ENCODE assay signal across 23 cellular contexts in genomic region chr6:157524735-157525134, GRCh38.
A peak's percentile ranks its signal among the peaks of the same experiment; 100 is the strongest.
DNase-seq lines count a peak whose midpoint lies in the region; ATAC-seq, FAIRE-seq and TF ChIP-seq lines count a peak whose summit lies in the region.
"Had no signal": no experiment of that assay in that cellular context is flagged by ENCODE, and none has a peak within 500 bp of the region (broad histone marks: within the 10 kb centered on the region; RNA-seq: fewer than 3 reads in every experiment).

No MANE protein-coding gene starts in this region.

- no peak overlapping the region for H2AFZ ChIP-seq in HepG2 (ENCODE audit: low read length)
- no peak overlapping the region for H2AFZ ChIP-seq in endothelial cell of umbilical vein (ENCODE audit: low read depth, low read length)

- H4K20me1 ChIP-seq in HepG2 (ENCODE audit: insufficient read depth, low read length) (no peaks in the 10 kb centered on the region), endothelial cell of umbilical vein (replicated peaks; ENCODE audit: control insufficient read depth, extremely low read depth, insufficient read depth, low read length) (no peaks in the 10 kb centered on the region)

- TF ChIP-seq CTCF in HepG2 (CRISPR knock-in tag; IDR thresholded peaks at IDR 0.05) (no peak), right lobe of liver (IDR thresholded peaks at IDR 0.05) (no peak), WTC11 (IDR thresholded peaks at IDR 0.05) (no peak), endothelial cell of umbilical vein (IDR thresholded peaks at IDR 0.05; ENCODE audit: extremely low read depth in 1 of 2, insufficient read depth in 1 of 2, low read depth in 1 of 2, low read length in 2 of 2) (no peak), osteocyte (IDR thresholded peaks at IDR 0.05) (no peak)

- intact Hi-C loops in HepG2 (cut with micrococcal nuclease; ENCODE audit: unreplicated experiment) = no loop called here
- intact Hi-C loops in right lobe of liver (cut with DNase I) = no loop called here
- intact Hi-C loops in endothelial cell of umbilical vein (cut with micrococcal nuclease) = no loop called here

- no peak for ATAC-seq in HepG2
- ATAC-seq in right lobe of liver = no peak
- ATAC-seq in WTC11 = no peak
- no peak for ATAC-seq in GM21786 (IDR thresholded peaks at IDR 0.05; ENCODE audit: unreplicated experiment)
- ATAC-seq: A549 had no signal

- no peak for TF ChIP-seq EP300 in HepG2 (IDR thresholded peaks at IDR 0.05; ENCODE audit: low read depth in 2 of 2, low read length in 2 of 2)
- no peak for TF ChIP-seq EP300 in HepG2 (CRISPR knock-in tag; IDR thresholded peaks at IDR 0.05; ENCODE audit: borderline replicate concordance)

- in situ Hi-C loops in HepG2 (cut with HindIII; ENCODE audit: extremely low pct_ligation_motif_present, low pct_unique_long_range_greater_than_20kb) = no loop called here

- peaks cover 10% of the 10 kb centered on the region; the same call in 1 of the 2 replicates for H3K9me3 Mint-ChIP-seq in WTC11
- no peaks in the 10 kb centered on the region for H3K9me3 Mint-ChIP-seq in osteocyte (ENCODE audit: unreplicated experiment)
- H3K9me3 Mint-ChIP-seq: CD4-positive, alpha-beta memory T cell; CD8-positive, alpha-beta memory T cell had no signal

- CTCF ChIA-PET in HepG2 (lab: Yijun Ruan, JAX; ENCODE audit: low intra/inter-chr PET ratio, low total read pairs) = no interaction called here
- CTCF ChIA-PET in WTC11 (lab: Charles Lee) = no interaction called here
- CTCF ChIA-PET in endothelial cell of umbilical vein (lab: Charles Lee) = no interaction called here

- FAIRE-seq in HepG2 (lab: Jason Lieb, UNC) = no peak
- peak; percentile 21 for FAIRE-seq in endothelial cell of umbilical vein (lab: Jason Lieb, UNC)
- FAIRE-seq: A549, G401.6, GM12891, GM19239 had no signal

- no peaks in the 10 kb centered on the region for H3K9me3 ChIP-seq in HepG2 (ENCODE audit: low read length)
- no peaks in the 10 kb centered on the region for H3K9me3 ChIP-seq in right lobe of liver
- no peaks in the 10 kb centered on the region for H3K9me3 ChIP-seq in endothelial cell of umbilical vein (replicated peaks; ENCODE audit: control insufficient read depth, insufficient read depth, low read length)
- H3K9me3 ChIP-seq: A549 had no signal

- no peaks in the 10 kb centered on the region for H3K27me3 ChIP-seq in HepG2 (ENCODE audit: control insufficient read depth in 1 of 2, insufficient read depth in 2 of 2, low read length in 2 of 2)
- H3K27me3 ChIP-seq in right lobe of liver = no peaks in the 10 kb centered on the region
- H3K27me3 ChIP-seq in endothelial cell of umbilical vein (ENCODE audit: control insufficient read depth in 2 of 2, insufficient read depth in 2 of 2, low read length in 2 of 2) = no peaks in the 10 kb centered on the region

- no TSS peak for BruUV-seq in HepG2 (replicated peaks; lab: Mats Ljungman, UMichigan)
- no TSS peak for BruUV-seq in endothelial cell of umbilical vein (replicated peaks; lab: Mats Ljungman, UMichigan)

- H3K27ac ChIP-seq in HepG2 (ENCODE audit: extremely low read length, insufficient read depth, low read length) (no peak overlapping the region), right lobe of liver (no peak overlapping the region), endothelial cell of umbilical vein (ENCODE audit: insufficient read depth, low read depth, low read length) (no peak overlapping the region)
- H3K27ac ChIP-seq: 22Rv1, A549 had no signal

- H3K4me3 ChIP-seq in HepG2 (replicated peaks in 1 of 3; ENCODE audit: insufficient read depth in 1 of 3, low read depth in 2 of 3, low read length in 3 of 3) = no peak overlapping the region
- H3K4me3 ChIP-seq in right lobe of liver = no peak overlapping the region
- no peak overlapping the region for H3K4me3 ChIP-seq in endothelial cell of umbilical vein (replicated peaks in 1 of 3; ENCODE audit: insufficient read depth in 1 of 3, low read depth in 1 of 3, low read length in 3 of 3)
- H3K4me3 ChIP-seq: A549 had no signal

- no peaks in the 10 kb centered on the region for H3K36me3 ChIP-seq in HepG2 (replicated peaks in 1 of 2; ENCODE audit: control insufficient read depth in 1 of 2, insufficient read depth in 2 of 2, low read length in 2 of 2)
- no peaks in the 10 kb centered on the region for H3K36me3 ChIP-seq in right lobe of liver
- H3K36me3 ChIP-seq in endothelial cell of umbilical vein (ENCODE audit: control insufficient read depth in 2 of 2, extremely low read depth in 1 of 2, insufficient read depth in 2 of 2, low read length in 2 of 2) = no peaks in the 10 kb centered on the region

- H3K27me3 Mint-ChIP-seq in WTC11 (ENCODE audit: low read depth) = peaks cover 4% of the 10 kb centered on the region; the same call in 1 of the 2 replicates
- no peaks in the 10 kb centered on the region for H3K27me3 Mint-ChIP-seq in osteocyte (ENCODE audit: unreplicated experiment)
- H3K27me3 Mint-ChIP-seq: B cell; CD4-positive, alpha-beta memory T cell had no signal

- H3K27ac Mint-ChIP-seq in WTC11 = no peak overlapping the region
- H3K27ac Mint-ChIP-seq in osteocyte (ENCODE audit: unreplicated experiment) = no peak overlapping the region
- H3K27ac Mint-ChIP-seq: B cell; CD4-positive, CD25-positive, alpha-beta regulatory T cell; CD8-positive, alpha-beta memory T cell had no signal

- WGBS in HepG2 (ENCODE audit: low lambda C conversion rate) = 94% methylated on average over 2 of the region's 2 CpGs
- WGBS in right lobe of liver (ENCODE audit: insufficient coverage, low coverage, low lambda C conversion rate, missing lambda C conversion rate) = 100% methylated on average over 1 of the region's 2 CpGs

- H3K36me3 Mint-ChIP-seq in WTC11 (peaks cover 3% of the 10 kb centered on the region; the same call in 1 of the 2 replicates), osteocyte (ENCODE audit: unreplicated experiment) (no peaks in the 10 kb centered on the region)
- H3K36me3 Mint-ChIP-seq: CD4-positive, CD25-positive, alpha-beta regulatory T cell; CD8-positive, alpha-beta memory T cell had no signal

- no peaks in the 10 kb centered on the region for H3K9me1 ChIP-seq in endothelial cell of umbilical vein (replicated peaks; ENCODE audit: control insufficient read depth, extremely low read depth, insufficient read depth, low read length)

- H3K4me3 Mint-ChIP-seq in WTC11 (no peak overlapping the region), osteocyte (ENCODE audit: unreplicated experiment) (no peak overlapping the region)
- H3K4me3 Mint-ChIP-seq: B cell; CD14-positive monocyte; CD4-positive, alpha-beta memory T cell; CD4-positive, CD25-positive, alpha-beta regulatory T cell; CD8-positive, alpha-beta memory T cell had no signal

- no peak for TF ChIP-seq RAD21 in HepG2 (CRISPR knock-in tag; IDR thresholded peaks at IDR 0.05)

- H3K4me1 Mint-ChIP-seq in WTC11 (peaks cover 19% of the 10 kb centered on the region), osteocyte (ENCODE audit: unreplicated experiment) (peaks cover 22% of the 10 kb centered on the region)

- no peak for DNase-seq in HepG2 (ENCODE audit: low spot score)
- DNase-seq in right lobe of liver = no peak
- DNase-seq in WTC11 (ENCODE audit: low spot score) = no peak
- DNase-seq in endothelial cell of umbilical vein (ENCODE audit: low read depth, low spot score) = no peak
- DNase-seq in osteocyte (ENCODE audit: extremely low spot score, unreplicated experiment) = peak; percentile 49
- DNase-seq in NCI-H187 (lab: John Stamatoyannopoulos, UW) = no peak
- no peak for DNase-seq in dermis blood vessel endothelial cell
- DNase-seq: AML-193; C1 segment of cervical spinal cord; CD4-positive, alpha-beta memory T cell; CD4-positive, CD25-positive, alpha-beta regulatory T cell; CD8-positive, alpha-beta memory T cell; COR-L47; DMS79 treated with DMSO at 0.1 percent for 48 hours; GF-D8 had no signal

- H3K4me1 ChIP-seq in HepG2 (ENCODE audit: insufficient read depth, low read length) = peaks cover 73% of the 10 kb centered on the region
- peaks cover 0 to 40% (median 16%) of the 10 kb centered on the region in 4 donors for H3K4me1 ChIP-seq in right lobe of liver
- H3K4me1 ChIP-seq in endothelial cell of umbilical vein (ENCODE audit: control insufficient read depth, extremely low read depth, insufficient read depth, low read length) = peaks cover 3% of the 10 kb centered on the region
- H3K4me1 ChIP-seq: A549 had no signal

- TF ChIP-seq POLR2A in HepG2 (IDR thresholded peaks at IDR 0.05; ENCODE audit: insufficient read depth in 1 of 2, low read depth in 2 of 2, low read length in 2 of 2) (no peak), right lobe of liver (IDR thresholded peaks at IDR 0.05) (no peak), endothelial cell of umbilical vein (IDR thresholded peaks at IDR 0.05; ENCODE audit: low read depth, low read length) (no peak)

- POLR2A ChIA-PET in HepG2 (lab: Yijun Ruan, JAX) = interaction anchor here (1.7 kb wide), 1 partner anchor 11 kb away, joined by 6 read pairs; no protein-coding TSS in a partner anchor
- POLR2A ChIA-PET in WTC11 (lab: Charles Lee) = no interaction called here
- POLR2A ChIA-PET in endothelial cell of umbilical vein (lab: Charles Lee) = no interaction called here

- dilution Hi-C loops in endothelial cell of umbilical vein (cut with MboI; ENCODE audit: extremely low pct_ligation_motif_present, low sequenced_read_pairs) = no loop called here

- H3K9ac ChIP-seq in HepG2 (ENCODE audit: insufficient read depth, low read depth, low read length) (no peak overlapping the region), endothelial cell of umbilical vein (replicated peaks; ENCODE audit: extremely low read depth, insufficient read depth, low read length) (no peak overlapping the region)

- H3K79me2 ChIP-seq in HepG2 (ENCODE audit: insufficient read depth, low read length) (no peaks in the 10 kb centered on the region), endothelial cell of umbilical vein (ENCODE audit: control insufficient read depth, insufficient read depth, low read length) (no peaks in the 10 kb centered on the region)

- H3K4me2 ChIP-seq in HepG2 (ENCODE audit: low read depth, low read length) (no peak overlapping the region), endothelial cell of umbilical vein (ENCODE audit: insufficient read depth, low read length) (no peak overlapping the region)
- H3K4me2 ChIP-seq: A549 had no signal

TF ChIP-seq in HepG2, 621 proteins besides CTCF, POLR2A, EP300 and RAD21 (continues in another document):
- TF ChIP-seq ELF4 (CRISPR knock-in tag; IDR thresholded peaks at IDR 0.05; ENCODE audit: borderline replicate concordance) = 0 out of 2 replicates have a peak, but pooled peaks have one; percentile 23

TF ChIP-seq in WTC11, 78 proteins besides CTCF, POLR2A, EP300 and RAD21 (continues in another document):
- 0 out of 2 replicates have a peak, but pooled peaks have one; percentile 11 for TF ChIP-seq GTF2I (CRISPR knock-in tag; conservative IDR thresholded peaks at IDR 0.05)

TF ChIP-seq in endothelial cell of umbilical vein, 7 proteins besides CTCF, POLR2A, EP300 and RAD21 (continues in another document):
- TF ChIP-seq MAX (IDR thresholded peaks at IDR 0.05; ENCODE audit: insufficient read depth, insufficient read length) (no peak), GATA2 (IDR thresholded peaks at IDR 0.05; ENCODE audit: insufficient read depth, insufficient read length, low read depth, low read length) (no peak), MYC (IDR thresholded peaks at IDR 0.05; ENCODE audit: low read depth, low read length) (no peak), POLR2AphosphoS5 (IDR thresholded peaks at IDR 0.05; ENCODE audit: insufficient read depth, low read depth, low read length) (no peak)

Comparison
In these comparisons a context has a peak if more than half of its experiments do, and no peak if none do; other contexts are left out.
1. Of the 50 proteins assayed by ChIP-seq in both HepG2 and WTC11: peak only in HepG2: ELF4; only in WTC11: none; in both: none; in neither: 49.